ENCODE assay signal across 8 cellular contexts in genomic region chr10:23438547-23439451, GRCh38. TPM values are rescaled to one million over a fixed set of nuclear protein-coding genes. Genes with fewer than 3 reads are reported as not detected.
DNase-seq lines count a peak whose midpoint lies in the region; ATAC-seq and TF ChIP-seq lines count a peak whose summit lies in the region.

OTUD1 (plus strand) TSS chr10:23439075; CDS start chr10:23439458, 383 bp downstream.

- H3K36me3 ChIP-seq in GM23338 (ENCODE audit: insufficient read depth) (no peaks in the 10 kb centered on the region), neural progenitor cell (no peaks in the 10 kb centered on the region), stomach smooth muscle (ENCODE audit: control insufficient read depth in 2 of 2, insufficient read depth in 2 of 2, low read length in 2 of 2) (no peaks in the 10 kb centered on the region)

- ATAC-seq in GM23338 = peak; percentile 75

- H3F3A ChIP-seq in GM23338 (replicated peaks; ENCODE audit: low read depth) = no peaks in the 10 kb centered on the region; the same call in 1 of the 2 replicates
- peaks cover 12% of the 10 kb centered on the region for H3F3A ChIP-seq in neural progenitor cell (ENCODE audit: low read depth)

- DNase-seq in ELF-1 (ENCODE audit: low read depth, low spot score) (peak; percentile 85), GM23338 (ENCODE audit: low spot score) (peak; percentile 96), Kasumi-1 (lab: John Stamatoyannopoulos, UW) (peak; percentile 84 to 87), SHP77 treated with DMSO at 0.1 percent for 48 hours (lab: John Stamatoyannopoulos, UW) (peak; percentile 75), activated gamma-delta T cell treated with Interleukin-2 at 50 U/mL for 16 hours (peak; percentile 89), foreskin fibroblast (peak; percentile 92 to 98), neural progenitor cell (ENCODE audit: low spot score) (peak; percentile 98)

- H3K9me3 Mint-ChIP-seq in GM23338 (peaks cover 6% of the 10 kb centered on the region; the same call in 1 of the 3 replicates), neural progenitor cell (no peaks in the 10 kb centered on the region)

- H3K4me2 ChIP-seq in GM23338 (peak within 1 kb of the TSS; percentile 92), neural progenitor cell (peak within 1 kb of the TSS; percentile 96)

- TF ChIP-seq CTCF in GM23338 (conservative IDR thresholded peaks at IDR 0.05; ENCODE audit: low read depth in 2 of 2) (no peak), foreskin fibroblast (IDR thresholded peaks at IDR 0.05; ENCODE audit: low read depth, low read length) (no peak), neural progenitor cell (IDR thresholded peaks at IDR 0.05) (peak; percentile 13)

- H3K27ac Mint-ChIP-seq in GM23338 = peak within 1 kb of the TSS; percentile 74
- peak within 1 kb of the TSS; percentile 46 for H3K27ac Mint-ChIP-seq in neural progenitor cell

- peaks cover 22% of the 10 kb centered on the region for H3K4me1 Mint-ChIP-seq in GM23338
- peaks cover 36% of the 10 kb centered on the region for H3K4me1 Mint-ChIP-seq in neural progenitor cell

- H3K4me3 ChIP-seq in GM23338 (peak within 1 kb of the TSS; percentile 80), foreskin fibroblast (ENCODE audit: low read depth in 1 of 2, low read length in 2 of 2) (peak within 1 kb of the TSS; percentile 69 to 87), neural progenitor cell (peak within 1 kb of the TSS; percentile 95), stomach smooth muscle (ENCODE audit: low read length in 2 of 2) (peak within 1 kb of the TSS; percentile 88 to 89)

- H3K9me2 ChIP-seq in GM23338 (ENCODE audit: insufficient read depth) = no peaks in the 10 kb centered on the region

- H3K27me3 Mint-ChIP-seq in GM23338 (ENCODE audit: insufficient read depth, low read depth, poor library complexity) (peaks cover 8% of the 10 kb centered on the region), neural progenitor cell (ENCODE audit: insufficient read depth, low read depth) (peaks cover 12% of the 10 kb centered on the region)

- peaks cover 18% of the 10 kb centered on the region for H3K4me1 ChIP-seq in GM23338 (ENCODE audit: insufficient read depth)
- H3K4me1 ChIP-seq in neural progenitor cell = peaks cover 12% of the 10 kb centered on the region
- H3K4me1 ChIP-seq in stomach smooth muscle (ENCODE audit: control insufficient read depth, insufficient read depth, low read length) = peaks cover 7% of the 10 kb centered on the region

- H3K4me3 Mint-ChIP-seq in GM23338 (peak within 1 kb of the TSS; percentile 79), neural progenitor cell (peak within 1 kb of the TSS; percentile 87)

- H3K27me3 ChIP-seq in GM23338 (ENCODE audit: insufficient read depth) = peaks cover 12% of the 10 kb centered on the region
- H3K27me3 ChIP-seq in neural progenitor cell = peaks cover 20% of the 10 kb centered on the region
- H3K27me3 ChIP-seq in stomach smooth muscle (ENCODE audit: control insufficient read depth in 1 of 2, insufficient read depth in 2 of 2, low read length in 2 of 2) = no peaks in the 10 kb centered on the region

- H3K9me3 ChIP-seq in neural progenitor cell (ENCODE audit: low read depth) (no peaks in the 10 kb centered on the region), stomach smooth muscle (ENCODE audit: control insufficient read depth in 2 of 2, low read length in 2 of 2) (no peaks in the 10 kb centered on the region)

- peak within 1 kb of the TSS; percentile 87 for H2AFZ ChIP-seq in GM23338
- H2AFZ ChIP-seq in neural progenitor cell (replicated peaks) = peak within 1 kb of the TSS; percentile 95

- H3K9ac ChIP-seq in neural progenitor cell = peak within 1 kb of the TSS; percentile 42
- peak within 1 kb of the TSS; percentile 76 to 80 for H3K9ac ChIP-seq in stomach smooth muscle (ENCODE audit: low read length in 2 of 2)

- H3K79me2 ChIP-seq in GM23338 (replicated peaks; ENCODE audit: insufficient read depth) = peaks cover 24% of the 10 kb centered on the region
- no peaks in the 10 kb centered on the region for H3K79me2 ChIP-seq in neural progenitor cell (ENCODE audit: low read depth)

- H4K20me1 ChIP-seq in GM23338 (replicated peaks; ENCODE audit: insufficient read depth) (peaks cover 4% of the 10 kb centered on the region; the same call in 1 of the 2 replicates), neural progenitor cell (ENCODE audit: low read depth) (peaks cover 12% of the 10 kb centered on the region)

- peaks cover 7% of the 10 kb centered on the region; the same call in 2 of the 3 replicates for H3K36me3 Mint-ChIP-seq in GM23338 (ENCODE audit: low read depth)
- no peaks in the 10 kb centered on the region for H3K36me3 Mint-ChIP-seq in neural progenitor cell

- 0 out of 2 replicates have a peak within 1 kb of the TSS, but pooled peaks have one; percentile 64 for H3K27ac ChIP-seq in GM23338 (ENCODE audit: low read depth)
- no peak within 1 kb of the TSS for H3K27ac ChIP-seq in neural progenitor cell
- H3K27ac ChIP-seq in stomach smooth muscle (ENCODE audit: low read length) = peak within 1 kb of the TSS; percentile 55

TF ChIP-seq in GM23338, 12 proteins besides CTCF, POLR2A, EP300 and RAD21:
- TF ChIP-seq JUNB (IDR thresholded peaks at IDR 0.05; ENCODE audit: unreplicated experiment) = no peak
- TF ChIP-seq POLR2AphosphoS5 (IDR thresholded peaks at IDR 0.05; ENCODE audit: low read depth) = peak; percentile 44
- no peak for TF ChIP-seq EZH2phosphoT487 (IDR thresholded peaks at IDR 0.05; ENCODE audit: unreplicated experiment)
- peak; percentile 85 for TF ChIP-seq CREB1 (CRISPR knock-in tag; IDR thresholded peaks at IDR 0.05; ENCODE audit: low read depth)

RNA-seq across cellular contexts. Expression of gene OTUD1, which starts in this region (rescaled TPM):
- 8.3 and 12.2 TPM in 2 replicates for total RNA-seq in GM23338 (2014; rRNA removed; shearing (Covaris generic))
- 2.4 and 2.5 TPM in 2 replicates for polyA plus RNA-seq in GM23338 (2016; fragmentation: Nextera tagmentation; extraction: Ambion mirVana)
- 5.4 and 7.9 TPM in 2 replicates for total RNA-seq in neural progenitor cell (ENCODE audit: low replicate concordance)
